ENCODE assay signal across 8 cellular contexts in the genomic region with DNA sequence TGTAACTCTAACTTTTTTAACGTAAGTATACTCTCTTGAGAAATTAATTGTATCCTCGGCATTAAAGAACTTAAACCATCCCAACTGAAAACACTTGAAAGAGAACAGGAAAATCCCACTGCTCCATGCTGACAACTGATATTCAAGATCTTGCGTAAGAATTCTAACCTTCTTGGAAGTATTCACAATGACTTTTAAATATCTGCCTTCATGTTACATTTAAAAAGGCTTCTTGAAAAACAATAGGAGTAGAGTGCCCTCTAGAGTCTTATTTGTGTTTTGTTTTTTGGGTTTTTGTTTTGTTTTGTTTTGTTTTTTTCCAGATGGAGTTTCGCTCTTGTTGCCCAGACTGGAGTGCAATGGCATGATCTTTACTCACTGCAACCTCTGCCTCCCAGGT.
DNase-seq lines count a peak whose midpoint lies in the region; ATAC-seq and TF ChIP-seq lines count a peak whose summit lies in the region.

No MANE protein-coding gene starts in this region.

- H3K4me3 ChIP-seq in GM06990 (replicated peaks; ENCODE audit: low read depth, low read length) (no peak overlapping the region), SK-N-MC (no peak overlapping the region), gastroesophageal sphincter (no peak overlapping the region), skeletal muscle cell (ENCODE audit: low read depth, low read length) (no peak overlapping the region)

- TF ChIP-seq CTCF in GM06990 (IDR thresholded peaks at IDR 0.05; ENCODE audit: insufficient read depth, low read length, poor library complexity, severe bottlenecking), result peak; percentile 35
- TF ChIP-seq CTCF in LNCAP (IDR thresholded peaks at IDR 0.05), result peak; percentile 44; the same call in 1 of the 2 replicates
- peak; percentile 35 to 66 (median 64) for TF ChIP-seq CTCF in gastroesophageal sphincter (IDR thresholded peaks at IDR 0.05)

- DNase-seq in GM06990 (ENCODE audit: extremely low read depth, insufficient read length), result peak; percentile 15
- DNase-seq in SK-N-MC (ENCODE audit: low read depth, low spot score), result peak; percentile 87
- peak; percentile 44 for DNase-seq in skeletal muscle cell (ENCODE audit: low read depth)
- DNase-seq in stimulated activated naive CD4-positive, alpha-beta T cell (lab: John Stamatoyannopoulos, UW), result no peak

- no peaks in the 10 kb centered on the region for H3K36me3 ChIP-seq in GM06990 (ENCODE audit: control insufficient read depth, insufficient read depth, low read length)
- H3K36me3 ChIP-seq in SK-N-MC (ENCODE audit: insufficient read depth, low read length), result no peaks in the 10 kb centered on the region
- no peaks in the 10 kb centered on the region for H3K36me3 ChIP-seq in gastroesophageal sphincter

- no peak overlapping the region; the same call in 1 of the 2 replicates for H3K27ac ChIP-seq in SK-N-MC
- no peak overlapping the region for H3K27ac ChIP-seq in gastroesophageal sphincter

- H3K4me1 ChIP-seq in gastroesophageal sphincter, result no peaks in the 10 kb centered on the region

- H3K27me3 ChIP-seq in GM06990 (replicated peaks; ENCODE audit: control insufficient read depth, insufficient read depth, low read length), result no peaks in the 10 kb centered on the region
- H3K27me3 ChIP-seq in gastroesophageal sphincter, result no peaks in the 10 kb centered on the region

- no peak overlapping the region for H3K9ac ChIP-seq in SK-N-MC (ENCODE audit: insufficient read length)

- H3K9me3 ChIP-seq in SK-N-MC (ENCODE audit: low read depth, low read length) (no peaks in the 10 kb centered on the region), gastroesophageal sphincter (no peaks in the 10 kb centered on the region)

- ATAC-seq in gastroesophageal sphincter (peak; percentile 78), GM18502 (IDR thresholded peaks at IDR 0.05; ENCODE audit: poor library complexity, unreplicated experiment) (no peak), HG02610 (IDR thresholded peaks at IDR 0.05; ENCODE audit: unreplicated experiment) (no peak)

- no peak for TF ChIP-seq POLR2A in gastroesophageal sphincter (IDR thresholded peaks at IDR 0.05)

- TF ChIP-seq EP300 in gastroesophageal sphincter (IDR thresholded peaks at IDR 0.05), result no peak

- 38 to 42% methylated on average over 4 of the region's 4 CpGs for WGBS in gastroesophageal sphincter (ENCODE audit: low coverage in 1 of 2), 2 donors

Comparison
In these comparisons a context has a peak if more than half of its experiments do, and no peak if none do; other contexts are left out.
1. DNase-seq: peak in GM06990 (single experiment), SK-N-MC (single experiment) and skeletal muscle cell (single experiment); none in stimulated activated naive CD4-positive, alpha-beta T cell (0 of 6).
2. Peak in every context shown above with its lines, with median percentiles within 50 percentile points of each other: CTCF ChIP-seq.